ENCODE assay signal across 17 cellular contexts in the genomic region with DNA sequence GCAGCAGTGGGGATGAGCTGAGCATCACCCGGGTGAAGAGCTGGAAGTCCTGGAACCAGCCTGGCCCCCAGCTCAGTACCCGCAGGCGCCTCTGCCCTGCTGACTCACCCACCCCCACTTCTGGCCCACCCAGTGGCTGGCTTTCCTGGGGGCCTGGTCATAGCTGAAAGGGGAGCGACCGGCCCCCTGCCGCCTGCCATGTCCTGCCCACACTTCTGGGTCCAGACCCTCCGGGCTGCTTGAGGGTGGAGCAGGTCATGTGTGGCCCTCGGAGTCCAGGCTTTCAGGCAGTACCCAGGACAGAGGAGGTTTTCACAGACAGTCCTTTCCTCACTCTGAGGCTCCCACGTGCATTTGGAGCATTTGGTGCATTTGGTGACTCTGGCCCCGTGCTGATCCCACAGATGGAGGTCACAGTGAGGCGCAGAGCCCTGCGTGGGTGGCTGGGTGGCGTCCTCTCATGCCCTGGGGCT. TPM values are rescaled to one million over a fixed set of nuclear protein-coding genes. Genes with fewer than 3 reads are reported as not detected.
A peak's percentile ranks its signal among the peaks of the same experiment; 100 is the strongest.
DNase-seq lines count a peak whose midpoint lies in the region; ATAC-seq and TF ChIP-seq lines count a peak whose summit lies in the region.
"Had no signal": no experiment of that assay in that cellular context is flagged by ENCODE, and none has a peak within 500 bp of the region (broad histone marks: within the 10 kb centered on the region; RNA-seq: fewer than 3 reads in every experiment).

No MANE protein-coding gene starts in this region.

- H3K27me3 Mint-ChIP-seq in CD4-positive, alpha-beta T cell = no peaks in the 10 kb centered on the region
- H3K27me3 Mint-ChIP-seq in activated naive CD8-positive, alpha-beta T cell = no peaks in the 10 kb centered on the region

- CTCF ChIA-PET in CD4-positive, alpha-beta T cell (lab: Charles Lee) = interaction anchor here (3.1 kb wide), 1 partner anchor 55 kb away, joined by 16 read pairs; no protein-coding TSS in a partner anchor
- CTCF ChIA-PET in GM10248 (lab: Yijun Ruan, JAX) = interaction anchor here (0.7 to 1.1 kb wide), 2 partner anchors 12 to 23 kb away, joined by 3 to 4 read pairs; partner anchors contain the start of gene CDT1

- no peaks in the 10 kb centered on the region for H3K79me2 ChIP-seq in Karpas-422 (ENCODE audit: low read length)

- WGBS in thyroid gland, 2 donors = 64 to 92% methylated on average over 5 of the region's 13 CpGs

- DNase-seq in CD4-positive, alpha-beta T cell = no peak
- DNase-seq in Kasumi-1 (lab: John Stamatoyannopoulos, UW) (peak; percentile 51 to 63), GM10248 (ENCODE audit: extremely low spot score) (no peak), NCI-H446 (lab: John Stamatoyannopoulos, UW) (no peak), thyroid gland (no peak), Karpas-422 (no peak)
- DNase-seq: activated CD4-positive, CD25-positive, alpha-beta regulatory T cell treated with anti-CD3 and anti-CD28 coated beads, Interleukin-2, amount 50 U/mL, for 72 hours; BE2C; brain microvascular endothelial cell; endodermal cell; GDM1; HCEC 1CT; NCI-H1048; stimulated activated CD4-positive, alpha-beta T cell treated with anti-CD3 and anti-CD28 coated beads, Interleukin-1b, Interleukin-23, amount 100 ng/mL, for 48 hours had no signal

- TF ChIP-seq POLR2A in thyroid gland (IDR thresholded peaks at IDR 0.05) = no peak

- H3K4me3 Mint-ChIP-seq in CD4-positive, alpha-beta T cell = peak overlapping the region; percentile 25
- H3K4me3 Mint-ChIP-seq in activated naive CD8-positive, alpha-beta T cell = peak overlapping the region; percentile 23
- H3K4me3 Mint-ChIP-seq: activated T-helper 1 cell treated with anti-CD3 and anti-CD28 coated beads, Interleukin-12 subunit alpha, Interleukin-12 subunit beta, Interleukin-2, Interleukin-4 antibody, amounts not matched to agents 30 ng/mL and 10 ng/mL and 1 ng/mL, durations not matched to agents 14 hours and 24 hours and 36 hours; endodermal cell had no signal

- ATAC-seq in CD4-positive, alpha-beta T cell (ENCODE audit: poor library complexity) = no peak

- H2AFZ ChIP-seq in Karpas-422 (ENCODE audit: low read length) = no peak overlapping the region

- no peaks in the 10 kb centered on the region for H3K27me3 ChIP-seq in CD4-positive, alpha-beta T cell (ENCODE audit: control insufficient read depth, insufficient read depth, low read length)
- H3K27me3 ChIP-seq in neutrophil (no peaks in the 10 kb centered on the region), thyroid gland (no peaks in the 10 kb centered on the region), Karpas-422 (ENCODE audit: low read length) (no peaks in the 10 kb centered on the region)
- H3K27me3 ChIP-seq: brain microvascular endothelial cell had no signal

- TF ChIP-seq CTCF in CD4-positive, alpha-beta T cell (IDR thresholded peaks at IDR 0.05) = no peak
- no peak for TF ChIP-seq CTCF in neutrophil (IDR thresholded peaks at IDR 0.05)
- no peak for TF ChIP-seq CTCF in GM10248 (IDR thresholded peaks at IDR 0.05; ENCODE audit: control extremely low read depth, extremely low read depth, low read depth, missing control alignments)
- no peak for TF ChIP-seq CTCF in thyroid gland (IDR thresholded peaks at IDR 0.05)

- intact Hi-C loops in CD4-positive, alpha-beta T cell (cut with DNase I, micrococcal nuclease) = no loop called here
- intact Hi-C loops in thyroid gland (cut with DNase I) = no loop called here

- H3K4me2 ChIP-seq in Karpas-422 (ENCODE audit: low read depth, low read length, poor library complexity, severe bottlenecking) = no peak overlapping the region

- no peaks in the 10 kb centered on the region for H3K36me3 Mint-ChIP-seq in CD4-positive, alpha-beta T cell (ENCODE audit: low read depth)
- no peaks in the 10 kb centered on the region for H3K36me3 Mint-ChIP-seq in activated naive CD8-positive, alpha-beta T cell

- no peak overlapping the region for H3K9ac ChIP-seq in Karpas-422 (ENCODE audit: low read length)

- H3K9me3 Mint-ChIP-seq in CD4-positive, alpha-beta T cell = no peaks in the 10 kb centered on the region
- no peaks in the 10 kb centered on the region for H3K9me3 Mint-ChIP-seq in activated naive CD8-positive, alpha-beta T cell (ENCODE audit: low read depth)
- H3K9me3 Mint-ChIP-seq: activated T-helper 1 cell treated with anti-CD3 and anti-CD28 coated beads, Interleukin-12 subunit alpha, Interleukin-12 subunit beta, Interleukin-2, Interleukin-4 antibody, amounts not matched to agents 30 ng/mL and 10 ng/mL and 1 ng/mL, durations not matched to agents 14 hours and 24 hours and 36 hours; endodermal cell had no signal

- peak overlapping the region in 1 of 2 experiments; percentile 4 for H3K4me3 ChIP-seq in neutrophil (ENCODE audit: low read depth in 1 of 2, low read length in 1 of 2)
- H3K4me3 ChIP-seq in thyroid gland (replicated peaks in 1 of 3) = no peak overlapping the region
- no peak overlapping the region for H3K4me3 ChIP-seq in Karpas-422 (ENCODE audit: low read length)

- H4K20me1 ChIP-seq in Karpas-422 (ENCODE audit: insufficient read depth, low read depth, low read length) = no peaks in the 10 kb centered on the region

- peaks cover 59% of the 10 kb centered on the region for H3K4me1 Mint-ChIP-seq in CD4-positive, alpha-beta T cell (ENCODE audit: low read depth)
- H3K4me1 Mint-ChIP-seq in activated naive CD8-positive, alpha-beta T cell (ENCODE audit: low read depth) = peaks cover 37% of the 10 kb centered on the region

- no peaks in the 10 kb centered on the region for H3K9me3 ChIP-seq in CD4-positive, alpha-beta T cell (ENCODE audit: control insufficient read depth, low read length)
- H3K9me3 ChIP-seq in neutrophil (no peaks in the 10 kb centered on the region), thyroid gland (no peaks in the 10 kb centered on the region), Karpas-422 (ENCODE audit: low read length) (no peaks in the 10 kb centered on the region)
- H3K9me3 ChIP-seq: BE2C had no signal

- H3K9me2 ChIP-seq in Karpas-422 (replicated peaks; ENCODE audit: insufficient read depth, low read length) = no peaks in the 10 kb centered on the region

- H3K4me1 ChIP-seq in neutrophil (ENCODE audit: control insufficient read depth in 1 of 2, insufficient read depth in 1 of 2, low read depth in 1 of 2, low read length in 1 of 2) = peaks cover 62 to 66% of the 10 kb centered on the region in 2 experiments
- no peaks in the 10 kb centered on the region for H3K4me1 ChIP-seq in thyroid gland
- H3K4me1 ChIP-seq in Karpas-422 (ENCODE audit: low read length) = no peaks in the 10 kb centered on the region
- H3K4me1 ChIP-seq: BE2C had no signal

- no peaks in the 10 kb centered on the region for H3K36me3 ChIP-seq in neutrophil
- H3K36me3 ChIP-seq in thyroid gland = no peaks in the 10 kb centered on the region
- H3K36me3 ChIP-seq in Karpas-422 (ENCODE audit: insufficient read depth, low read length) = no peaks in the 10 kb centered on the region
- H3K36me3 ChIP-seq: BE2C, brain microvascular endothelial cell had no signal

- H3K27ac ChIP-seq in CD4-positive, alpha-beta T cell (ENCODE audit: low read depth, low read length) = peak overlapping the region; percentile 26
- H3K27ac ChIP-seq in neutrophil (peak overlapping the region; percentile 91), thyroid gland (no peak overlapping the region), Karpas-422 (ENCODE audit: low read length) (no peak overlapping the region)
- H3K27ac ChIP-seq: brain microvascular endothelial cell had no signal

- POLR2A ChIA-PET in CD4-positive, alpha-beta T cell (lab: Charles Lee) = interaction anchor here (1.2 kb wide), 2 partner anchors 8 to 92 kb away, joined by 3 to 6 read pairs; no protein-coding TSS in a partner anchor
- POLR2A ChIA-PET in GM10248 (lab: Yijun Ruan, JAX) = no interaction called here

- H3K27ac Mint-ChIP-seq in CD4-positive, alpha-beta T cell = peak overlapping the region; percentile 86
- H3K27ac Mint-ChIP-seq in activated naive CD8-positive, alpha-beta T cell = no peak overlapping the region
- H3K27ac Mint-ChIP-seq: activated T-helper 1 cell treated with anti-CD3 and anti-CD28 coated beads, Interleukin-12 subunit alpha, Interleukin-12 subunit beta, Interleukin-2, Interleukin-4 antibody, amounts not matched to agents 30 ng/mL and 10 ng/mL and 1 ng/mL, durations not matched to agents 14 hours and 24 hours and 36 hours; endodermal cell had no signal

RNA-seq across cellular contexts. Expression of gene PIEZO1, which starts 7.1 kb away (rescaled TPM):
- total RNA-seq in CD4-positive, alpha-beta T cell = 100 to 1,000 TPM; 142 to 146 TPM
- total RNA-seq in thyroid gland = 100 to 1,000 TPM in 3 of 4 donors, 10 to 100 TPM in 1; 81.2 to 145 (median 113) TPM
- 1.8 and 2.1 TPM in 2 replicates for total RNA-seq in Karpas-422 (2014; rRNA removed; shearing (Covaris generic); ENCODE audit: low replicate concordance)

RNA-seq across cellular contexts. Expression of gene CDT1, which starts 11.5 kb away (rescaled TPM):
- 1 to 10 TPM in 1 of 2 experiments, under 1 TPM in 1; 0.47 to 1.0 TPM for total RNA-seq in CD4-positive, alpha-beta T cell
- total RNA-seq in thyroid gland = 1 to 10 TPM in 2 of 4 donors, under 1 TPM in 2; 0.33 to 1.8 (median 0.99) TPM
- total RNA-seq in Karpas-422 (2014; rRNA removed; shearing (Covaris generic); ENCODE audit: low replicate concordance) = 20.4 and 40.3 TPM in 2 replicates

RNA-seq across cellular contexts. Expression of gene APRT, which starts 19.6 kb away (rescaled TPM):
- total RNA-seq in CD4-positive, alpha-beta T cell = 100 to 1,000 TPM; 153 to 154 TPM
- total RNA-seq in thyroid gland = 100 to 1,000 TPM in 3 of 4 donors, 10 to 100 TPM in 1; 88.9 to 182 (median 118) TPM
- 193 and 232 TPM in 2 replicates for total RNA-seq in Karpas-422 (2014; rRNA removed; shearing (Covaris generic); ENCODE audit: low replicate concordance)

Comparison
In these comparisons a context has a peak if more than half of its experiments do, and no peak if none do; other contexts are left out.
1. DNase-seq: peak in Kasumi-1 (2 of 2); none in CD4-positive, alpha-beta T cell (0 of 10), GM10248 (single experiment), NCI-H446 (0 of 2), thyroid gland (0 of 2) and Karpas-422 (single experiment).
2. H3K27ac ChIP-seq: peak in CD4-positive, alpha-beta T cell (single experiment) and neutrophil (single experiment); none in thyroid gland (0 of 3) and Karpas-422 (single experiment).
3. RNA of gene PIEZO1, which starts 7.1 kb away (total RNA-seq): 142 to 146 TPM in CD4-positive, alpha-beta T cell and 81.2 to 145 TPM in thyroid gland; 1.8 to 2.1 TPM in Karpas-422; every median in the first group is over 10 times any median in the second.